19 cellular contexts compared by ENCODE assay signal in genomic region chr9:12640866-12641636, GRCh38. TPM values are rescaled to one million over a fixed set of nuclear protein-coding genes. Genes with fewer than 3 reads are reported as not detected.
A peak's percentile ranks its signal among the peaks of the same experiment; 100 is the strongest.
DNase-seq lines count a peak whose midpoint lies in the region; ATAC-seq and TF ChIP-seq lines count a peak whose summit lies in the region.
"Had no signal": no experiment of that assay in that cellular context is flagged by ENCODE, and none has a peak within 500 bp of the region (broad histone marks: within the 10 kb centered on the region; RNA-seq: fewer than 3 reads in every experiment).

No MANE protein-coding gene starts in this region.

- TF ChIP-seq CTCF in epithelial cell of proximal tubule (conservative IDR thresholded peaks at IDR 0.05; ENCODE audit: low read depth, low read length) = peak; percentile 3

- H3K4me3 ChIP-seq in epithelial cell of proximal tubule (ENCODE audit: low read depth, low read length) = no peak overlapping the region
- H3K4me3 ChIP-seq: esophagus squamous epithelium, heart right ventricle, smooth muscle cell, thyroid gland had no signal

- no peak for ATAC-seq in GM19463 (IDR thresholded peaks at IDR 0.05; ENCODE audit: unreplicated experiment)
- ATAC-seq: heart right ventricle had no signal

- DNase-seq in NCI-H510A treated with DMSO at 0.1 percent for 48 hours (lab: John Stamatoyannopoulos, UW) (peak; percentile 30), NCI-H510A (lab: John Stamatoyannopoulos, UW) (no peak), NCI-H2196 treated with DMSO at 0.1 percent for 48 hours (lab: John Stamatoyannopoulos, UW; ENCODE audit: unreplicated experiment) (peak; percentile 18), epithelial cell of proximal tubule (ENCODE audit: low read depth) (peak; percentile 50), NK-92 (lab: John Stamatoyannopoulos, UW; ENCODE audit: unreplicated experiment) (no peak), HuH-7.5 (ENCODE audit: low spot score) (no peak)
- DNase-seq in activated T-cell treated with anti-CD3 and anti-CD28 coated beads, Interleukin-2, amount 50 U/mL, for 1 hour = no peak
- DNase-seq: activated CD4-positive, CD25-positive, alpha-beta regulatory T cell treated with anti-CD3 and anti-CD28 coated beads, Interleukin-2, amount 50 U/mL, for 72 hours; activated gamma-delta T cell treated with Interleukin-2 at 50 U/mL for 16 hours; CD4-positive, CD25-positive, alpha-beta regulatory T cell; dermis blood vessel endothelial cell; esophagus squamous epithelium; heart right ventricle; kidney; SHP77 treated with DMSO at 0.1 percent for 48 hours; T-helper 2 cell; thyroid gland had no signal

RNA-seq across cellular contexts. Expression of gene TYRP1, which starts 52.1 kb away (rescaled TPM):
- total RNA-seq in epithelial cell of proximal tubule = not detected in 2 replicates
- total RNA-seq: CD4-positive, CD25-positive, alpha-beta regulatory T cell; esophagus squamous epithelium had no signal

Comparison
In these comparisons a context has a peak if more than half of its experiments do, and no peak if none do; other contexts are left out.
1. DNase-seq: peak in NCI-H510A treated with DMSO at 0.1 percent for 48 hours (single experiment), NCI-H2196 treated with DMSO at 0.1 percent for 48 hours (single experiment) and epithelial cell of proximal tubule (single experiment); none in NCI-H510A (single experiment), activated T-cell treated with anti-CD3 and anti-CD28 coated beads, Interleukin-2, amount 50 U/mL, for 1 hour (single experiment), NK-92 (single experiment) and HuH-7.5 (single experiment).